32 cellular contexts compared by ENCODE assay signal in genomic region chr1:88980918-88981317, GRCh38. TPM values are rescaled to one million over a fixed set of nuclear protein-coding genes. Genes with fewer than 3 reads are reported as not detected.
DNase-seq lines count a peak whose midpoint lies in the region; ATAC-seq and TF ChIP-seq lines count a peak whose summit lies in the region.
"Had no signal": no experiment of that assay in that cellular context is flagged by ENCODE, and none has a peak within 500 bp of the region (broad histone marks: within the 10 kb centered on the region; RNA-seq: fewer than 3 reads in every experiment).

No MANE protein-coding gene starts in this region.

- H3K27ac Mint-ChIP-seq in stimulated activated naive B cell treated with anti-CD40 and anti-IgM and Interleukin-4, amounts not matched to agents 10 μg/mL and 1 μg/mL and 100 μg/mL, for 72 hours = peak overlapping the region; percentile 75
- H3K27ac Mint-ChIP-seq: stimulated activated memory B cell treated with anti-CD40 and anti-IgM and Interleukin-4, amounts not matched to agents 10 μg/mL and 1 μg/mL and 100 μg/mL, for 72 hours had no signal

- H3K36me3 ChIP-seq in cardiac muscle cell = no peaks in the 10 kb centered on the region
- peaks cover 0 to 38% (median 21%) of the 10 kb centered on the region in 9 donors for H3K36me3 ChIP-seq in heart left ventricle
- H3K36me3 ChIP-seq in psoas muscle (ENCODE audit: insufficient read depth in 1 of 2, low read depth in 1 of 2) = peaks cover 0 to 17% of the 10 kb centered on the region in 2 donors
- H3K36me3 ChIP-seq in prostate gland = no peaks in the 10 kb centered on the region
- H3K36me3 ChIP-seq: colonic mucosa had no signal

- H3K27ac ChIP-seq in cardiac muscle cell (peak overlapping the region; percentile 9), heart left ventricle (no peak overlapping the region), psoas muscle (no peak overlapping the region), prostate gland (no peak overlapping the region)
- H3K27ac ChIP-seq: 22Rv1, ascending aorta, colonic mucosa, epithelial cell of prostate, suprapubic skin had no signal

- intact Hi-C loops in heart left ventricle (cut with DNase I) (loop anchor here in 2 of 10 donors (5.0 kb wide), 2 partner anchors 376 to 471 kb away; no protein-coding TSS in a partner anchor), psoas muscle (cut with DNase I) (no loop called here), prostate gland (cut with DNase I) (no loop called here)

- H3K9me3 ChIP-seq in cardiac muscle cell (ENCODE audit: low read depth) (no peaks in the 10 kb centered on the region), heart left ventricle (no peaks in the 10 kb centered on the region), psoas muscle (no peaks in the 10 kb centered on the region), prostate gland (no peaks in the 10 kb centered on the region)
- H3K9me3 ChIP-seq: ascending aorta, Caco-2, colonic mucosa, suprapubic skin had no signal

- peaks cover 34 to 42% of the 10 kb centered on the region in 2 donors for H3K36me3 Mint-ChIP-seq in stimulated activated naive B cell treated with anti-CD40 and anti-IgM and Interleukin-4, amounts not matched to agents 10 μg/mL and 1 μg/mL and 100 μg/mL, for 72 hours

- H3K27me3 Mint-ChIP-seq in stimulated activated naive B cell treated with anti-CD40 and anti-IgM and Interleukin-4, amounts not matched to agents 10 μg/mL and 1 μg/mL and 100 μg/mL, for 72 hours = no peaks in the 10 kb centered on the region
- H3K27me3 Mint-ChIP-seq: activated naive CD8-positive, alpha-beta T cell treated with anti-CD3 and anti-CD28 coated beads, Interleukin-2, amount 10 ng/mL, durations not matched to agents 7 days and 5 days; naive thymus-derived CD4-positive, alpha-beta T cell; stimulated activated memory B cell treated with anti-CD40 and anti-IgM and Interleukin-4, amounts not matched to agents 10 μg/mL and 1 μg/mL and 100 μg/mL, for 72 hours had no signal

- peaks cover 35 to 63% of the 10 kb centered on the region in 2 donors for H3K4me1 Mint-ChIP-seq in stimulated activated naive B cell treated with anti-CD40 and anti-IgM and Interleukin-4, amounts not matched to agents 10 μg/mL and 1 μg/mL and 100 μg/mL, for 72 hours

- 43 to 60% (median 48%) methylated on average over 1 of the region's 1 CpG for WGBS in heart left ventricle, 4 donors
- WGBS in psoas muscle, 3 donors = 13 to 27% (median 24%) methylated on average over 1 of the region's 1 CpG
- WGBS in prostate gland = 10% methylated on average over 1 of the region's 1 CpG

- H3K27me3 ChIP-seq in cardiac muscle cell (no peaks in the 10 kb centered on the region), heart left ventricle (no peaks in the 10 kb centered on the region), psoas muscle (ENCODE audit: insufficient read depth in 3 of 3, low read length in 2 of 3) (no peaks in the 10 kb centered on the region), prostate gland (replicated peaks; ENCODE audit: insufficient read depth) (no peaks in the 10 kb centered on the region)
- H3K27me3 ChIP-seq: ascending aorta, colonic mucosa, suprapubic skin had no signal

- DNase-seq in NOMO-1 treated with DMSO at 0.1 percent for 48 hours (lab: John Stamatoyannopoulos, UW; ENCODE audit: unreplicated experiment) (peak; percentile 21), NOMO-1 treated with dmso at 0.1 percent for 144 hours (lab: John Stamatoyannopoulos, UW; ENCODE audit: unreplicated experiment) (no peak), cardiac muscle cell (ENCODE audit: low read depth in 1 of 2, low spot score in 1 of 2) (no peak), heart left ventricle (no peak), fibroblast of the aortic adventitia (ENCODE audit: low read depth) (peak; percentile 47), psoas muscle (no peak), prostate gland (ENCODE audit: low spot score) (no peak)
- DNase-seq in stimulated activated naive B cell treated with anti-CD40 and anti-IgM and Interleukin-4, amounts not matched to agents 10 μg/mL and 1 μg/mL and 100 μg/mL, for 72 hours = no peak
- DNase-seq: activated CD4-positive, alpha-beta T cell treated with anti-CD3 and anti-CD28 coated beads for 4 hours; activated CD8-positive, alpha-beta memory T cell treated with anti-CD3 and anti-CD28 coated beads, Interleukin-2, amount 50 U/mL, for 48 hours; activated effector memory CD4-positive, alpha-beta T cell treated with Interleukin-2 at 50 U/mL for 16 hours; activated naive CD8-positive, alpha-beta T cell treated with anti-CD3 and anti-CD28 coated beads, Interleukin-2, amount 10 ng/mL, durations not matched to agents 7 days and 5 days; C1 segment of cervical spinal cord; Caco-2; colonic mucosa; DMS53; effector CD8-positive, alpha-beta T cell; H9; naive thymus-derived CD4-positive, alpha-beta T cell; NCI-H146; NCI-H345; NCI-H69; occipital lobe; SIG-M5; stimulated activated CD4-positive, alpha-beta T cell treated with anti-CD3 and anti-CD28 coated beads, Interleukin-15, amount 100 ng/mL, for 24 hours had no signal

- no peak for TF ChIP-seq POLR2A in heart left ventricle (IDR thresholded peaks at IDR 0.05)
- no peak for TF ChIP-seq POLR2A in prostate gland (IDR thresholded peaks at IDR 0.05)

- TF ChIP-seq CTCF in cardiac muscle cell (IDR thresholded peaks at IDR 0.05; ENCODE audit: low read depth, low read length) (no peak), heart left ventricle (IDR thresholded peaks at IDR 0.05) (no peak), fibroblast of the aortic adventitia (IDR thresholded peaks at IDR 0.05; ENCODE audit: insufficient read depth, low read length) (no peak), psoas muscle (IDR thresholded peaks at IDR 0.05) (no peak), prostate gland (IDR thresholded peaks at IDR 0.05) (no peak)

- H3K9me3 Mint-ChIP-seq in stimulated activated naive B cell treated with anti-CD40 and anti-IgM and Interleukin-4, amounts not matched to agents 10 μg/mL and 1 μg/mL and 100 μg/mL, for 72 hours = no peaks in the 10 kb centered on the region
- H3K9me3 Mint-ChIP-seq: stimulated activated memory B cell treated with anti-CD40 and anti-IgM and Interleukin-4, amounts not matched to agents 10 μg/mL and 1 μg/mL and 100 μg/mL, for 72 hours had no signal

- H3K4me3 ChIP-seq in cardiac muscle cell (no peak overlapping the region), heart left ventricle (no peak overlapping the region), fibroblast of the aortic adventitia (ENCODE audit: low read depth, low read length) (no peak overlapping the region), psoas muscle (no peak overlapping the region), prostate gland (no peak overlapping the region)
- H3K4me3 ChIP-seq: ascending aorta, colonic mucosa, suprapubic skin had no signal

- H3K4me3 Mint-ChIP-seq in stimulated activated naive B cell treated with anti-CD40 and anti-IgM and Interleukin-4, amounts not matched to agents 10 μg/mL and 1 μg/mL and 100 μg/mL, for 72 hours = no peak overlapping the region
- H3K4me3 Mint-ChIP-seq: activated naive CD8-positive, alpha-beta T cell treated with anti-CD3 and anti-CD28 coated beads, Interleukin-2, amount 10 ng/mL, durations not matched to agents 7 days and 5 days; H9; stimulated activated memory B cell treated with anti-CD40 and anti-IgM and Interleukin-4, amounts not matched to agents 10 μg/mL and 1 μg/mL and 100 μg/mL, for 72 hours had no signal

- no peak for ATAC-seq in heart left ventricle
- ATAC-seq in stimulated activated naive B cell treated with anti-CD40 and anti-IgM and Interleukin-4, amounts not matched to agents 10 μg/mL and 1 μg/mL and 100 μg/mL, for 72 hours (replicated peaks) = no peak
- ATAC-seq in psoas muscle = no peak
- ATAC-seq: left lobe of liver; naive thymus-derived CD4-positive, alpha-beta T cell; stimulated activated memory B cell treated with anti-CD40 and anti-IgM and Interleukin-4, amounts not matched to agents 10 μg/mL and 1 μg/mL and 100 μg/mL, for 72 hours had no signal

- H3K4me1 ChIP-seq in cardiac muscle cell (ENCODE audit: low read depth) = peaks cover 14% of the 10 kb centered on the region
- H3K4me1 ChIP-seq in heart left ventricle = peaks cover 0 to 60% (median 26%) of the 10 kb centered on the region in 12 donors
- peaks cover 13% of the 10 kb centered on the region for H3K4me1 ChIP-seq in psoas muscle
- H3K4me1 ChIP-seq in prostate gland (replicated peaks) = peaks cover 3% of the 10 kb centered on the region
- H3K4me1 ChIP-seq: Caco-2, colonic mucosa had no signal

RNA-seq across cellular contexts. Expression of gene KYAT3, which starts 11.5 kb away (rescaled TPM):
- total RNA-seq in cardiac muscle cell = 15.1 and 18.6 TPM in 2 replicates
- polyA plus RNA-seq in cardiac muscle cell = 26.1 and 28.9 TPM in 2 replicates
- total RNA-seq in heart left ventricle = 10 to 100 TPM in 2 of 9 donors, 1 to 10 TPM in 7; 5.4 to 12.0 (median 6.8) TPM
- polyA plus RNA-seq in heart left ventricle = 1 to 10 TPM; 3.7 to 6.6 TPM
- 23.0 and 44.2 TPM in 2 replicates for total RNA-seq in fibroblast of the aortic adventitia (ENCODE audit: low replicate concordance)
- total RNA-seq in psoas muscle = 1 to 10 TPM; 5.7 to 6.7 (median 6.2) TPM
- polyA plus RNA-seq in psoas muscle = 1 to 10 TPM; 3.8 to 7.6 (median 4.6) TPM
- 10 to 100 TPM; 21.8 to 26.1 TPM for total RNA-seq in prostate gland

RNA-seq across cellular contexts. Expression of gene RBMXL1, which starts 11.5 kb away (rescaled TPM):
- 17.7 and 21.8 TPM in 2 replicates for total RNA-seq in cardiac muscle cell
- 14.1 and 21.1 TPM in 2 replicates for polyA plus RNA-seq in cardiac muscle cell
- 10 to 100 TPM; 11.2 to 18.1 (median 12.6) TPM for total RNA-seq in heart left ventricle
- 10 to 100 TPM in 1 of 2 donors, 1 to 10 TPM in 1; 2.4 to 12.9 TPM for polyA plus RNA-seq in heart left ventricle
- 13.7 and 15.8 TPM in 2 replicates for total RNA-seq in fibroblast of the aortic adventitia (ENCODE audit: low replicate concordance)
- total RNA-seq in psoas muscle = 1 to 10 TPM; 5.0 to 7.2 (median 6.4) TPM
- polyA plus RNA-seq in psoas muscle = 1 to 10 TPM; 2.3 to 5.3 (median 4.1) TPM
- total RNA-seq in prostate gland = 10 to 100 TPM; 14.9 to 36.9 TPM

RNA-seq across cellular contexts. Expression of gene GBP3, which starts 41.7 kb away (rescaled TPM):
- total RNA-seq in cardiac muscle cell = 0.09 and 0.28 TPM in 2 replicates
- not detected in 2 replicates for polyA plus RNA-seq in cardiac muscle cell
- 10 to 100 TPM in 2 of 9 donors, 1 to 10 TPM in 7; 1.2 to 30.1 (median 6.1) TPM for total RNA-seq in heart left ventricle
- polyA plus RNA-seq in heart left ventricle = 1 to 10 TPM; 2.4 to 4.0 TPM
- total RNA-seq in fibroblast of the aortic adventitia (ENCODE audit: low replicate concordance) = 28.6 and 65.3 TPM in 2 replicates
- 1 to 10 TPM; 1.4 to 5.3 (median 2.0) TPM for total RNA-seq in psoas muscle
- polyA plus RNA-seq in psoas muscle = 1 to 10 TPM in 2 of 3 donors, under 1 TPM in 1; 0.56 to 1.4 (median 1.2) TPM
- 10 to 100 TPM; 15.8 to 32.7 TPM for total RNA-seq in prostate gland
- total RNA-seq: G401, H9 had no signal

Comparison
In these comparisons a context has a peak if more than half of its experiments do, and no peak if none do; other contexts are left out.
1. DNase-seq: peak in NOMO-1 treated with DMSO at 0.1 percent for 48 hours (single experiment) and fibroblast of the aortic adventitia (single experiment); none in NOMO-1 treated with dmso at 0.1 percent for 144 hours (single experiment), cardiac muscle cell (0 of 2), heart left ventricle (0 of 5), stimulated activated naive B cell treated with anti-CD40 and anti-IgM and Interleukin-4, amounts not matched to agents 10 μg/mL and 1 μg/mL and 100 μg/mL, for 72 hours (single experiment), psoas muscle (0 of 2) and prostate gland (single experiment).